ENCODE assay signal across 2 cellular contexts in the genomic region with DNA sequence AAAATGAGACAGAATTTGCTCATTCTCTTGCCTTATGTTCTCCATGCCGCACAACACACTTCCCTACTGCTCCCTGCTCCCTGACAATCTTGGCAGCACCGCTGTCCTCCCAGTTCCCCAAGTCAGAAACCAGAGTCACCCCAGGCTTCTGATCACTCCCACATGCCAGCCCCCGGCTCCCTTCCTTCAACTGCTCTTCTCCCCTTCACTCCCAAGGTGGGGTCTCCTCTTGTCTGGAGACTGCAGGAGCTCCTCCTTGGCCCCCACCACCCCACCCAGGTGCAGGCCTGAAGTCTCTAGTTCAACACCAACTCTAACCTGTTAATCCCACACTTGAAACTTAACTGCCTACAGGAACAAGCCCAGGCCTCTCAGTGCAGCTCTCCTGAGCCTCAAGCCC.
TF ChIP-seq lines count a peak whose summit lies in the region.

No MANE protein-coding gene starts in this region.

TF ChIP-seq in HEK293, 187 proteins besides CTCF, POLR2A, EP300 and RAD21:
- TF ChIP-seq ZNF600 (tag by site-specific recombination; IDR thresholded peaks at IDR 0.05) = 0 out of 2 replicates have a peak, but pooled peaks have one; percentile 43
- TF ChIP-seq ZNF248 (tag by site-specific recombination; IDR thresholded peaks at IDR 0.05) = no peak
- no peak for TF ChIP-seq ZNF239 (tag by site-specific recombination; IDR thresholded peaks at IDR 0.05)

TF ChIP-seq in H1, 55 proteins besides CTCF, POLR2A, EP300 and RAD21:
- TF ChIP-seq TEAD4 (IDR thresholded peaks at IDR 0.05; ENCODE audit: low read depth, low read length) (no peak), SAP30 (IDR thresholded peaks at IDR 0.05; ENCODE audit: insufficient read depth, insufficient replicate concordance, low read length) (no peak), RBBP5 (IDR thresholded peaks at IDR 0.05; ENCODE audit: borderline replicate concordance, low read depth, low read length) (no peak)
- TF ChIP-seq, protein P1, sequence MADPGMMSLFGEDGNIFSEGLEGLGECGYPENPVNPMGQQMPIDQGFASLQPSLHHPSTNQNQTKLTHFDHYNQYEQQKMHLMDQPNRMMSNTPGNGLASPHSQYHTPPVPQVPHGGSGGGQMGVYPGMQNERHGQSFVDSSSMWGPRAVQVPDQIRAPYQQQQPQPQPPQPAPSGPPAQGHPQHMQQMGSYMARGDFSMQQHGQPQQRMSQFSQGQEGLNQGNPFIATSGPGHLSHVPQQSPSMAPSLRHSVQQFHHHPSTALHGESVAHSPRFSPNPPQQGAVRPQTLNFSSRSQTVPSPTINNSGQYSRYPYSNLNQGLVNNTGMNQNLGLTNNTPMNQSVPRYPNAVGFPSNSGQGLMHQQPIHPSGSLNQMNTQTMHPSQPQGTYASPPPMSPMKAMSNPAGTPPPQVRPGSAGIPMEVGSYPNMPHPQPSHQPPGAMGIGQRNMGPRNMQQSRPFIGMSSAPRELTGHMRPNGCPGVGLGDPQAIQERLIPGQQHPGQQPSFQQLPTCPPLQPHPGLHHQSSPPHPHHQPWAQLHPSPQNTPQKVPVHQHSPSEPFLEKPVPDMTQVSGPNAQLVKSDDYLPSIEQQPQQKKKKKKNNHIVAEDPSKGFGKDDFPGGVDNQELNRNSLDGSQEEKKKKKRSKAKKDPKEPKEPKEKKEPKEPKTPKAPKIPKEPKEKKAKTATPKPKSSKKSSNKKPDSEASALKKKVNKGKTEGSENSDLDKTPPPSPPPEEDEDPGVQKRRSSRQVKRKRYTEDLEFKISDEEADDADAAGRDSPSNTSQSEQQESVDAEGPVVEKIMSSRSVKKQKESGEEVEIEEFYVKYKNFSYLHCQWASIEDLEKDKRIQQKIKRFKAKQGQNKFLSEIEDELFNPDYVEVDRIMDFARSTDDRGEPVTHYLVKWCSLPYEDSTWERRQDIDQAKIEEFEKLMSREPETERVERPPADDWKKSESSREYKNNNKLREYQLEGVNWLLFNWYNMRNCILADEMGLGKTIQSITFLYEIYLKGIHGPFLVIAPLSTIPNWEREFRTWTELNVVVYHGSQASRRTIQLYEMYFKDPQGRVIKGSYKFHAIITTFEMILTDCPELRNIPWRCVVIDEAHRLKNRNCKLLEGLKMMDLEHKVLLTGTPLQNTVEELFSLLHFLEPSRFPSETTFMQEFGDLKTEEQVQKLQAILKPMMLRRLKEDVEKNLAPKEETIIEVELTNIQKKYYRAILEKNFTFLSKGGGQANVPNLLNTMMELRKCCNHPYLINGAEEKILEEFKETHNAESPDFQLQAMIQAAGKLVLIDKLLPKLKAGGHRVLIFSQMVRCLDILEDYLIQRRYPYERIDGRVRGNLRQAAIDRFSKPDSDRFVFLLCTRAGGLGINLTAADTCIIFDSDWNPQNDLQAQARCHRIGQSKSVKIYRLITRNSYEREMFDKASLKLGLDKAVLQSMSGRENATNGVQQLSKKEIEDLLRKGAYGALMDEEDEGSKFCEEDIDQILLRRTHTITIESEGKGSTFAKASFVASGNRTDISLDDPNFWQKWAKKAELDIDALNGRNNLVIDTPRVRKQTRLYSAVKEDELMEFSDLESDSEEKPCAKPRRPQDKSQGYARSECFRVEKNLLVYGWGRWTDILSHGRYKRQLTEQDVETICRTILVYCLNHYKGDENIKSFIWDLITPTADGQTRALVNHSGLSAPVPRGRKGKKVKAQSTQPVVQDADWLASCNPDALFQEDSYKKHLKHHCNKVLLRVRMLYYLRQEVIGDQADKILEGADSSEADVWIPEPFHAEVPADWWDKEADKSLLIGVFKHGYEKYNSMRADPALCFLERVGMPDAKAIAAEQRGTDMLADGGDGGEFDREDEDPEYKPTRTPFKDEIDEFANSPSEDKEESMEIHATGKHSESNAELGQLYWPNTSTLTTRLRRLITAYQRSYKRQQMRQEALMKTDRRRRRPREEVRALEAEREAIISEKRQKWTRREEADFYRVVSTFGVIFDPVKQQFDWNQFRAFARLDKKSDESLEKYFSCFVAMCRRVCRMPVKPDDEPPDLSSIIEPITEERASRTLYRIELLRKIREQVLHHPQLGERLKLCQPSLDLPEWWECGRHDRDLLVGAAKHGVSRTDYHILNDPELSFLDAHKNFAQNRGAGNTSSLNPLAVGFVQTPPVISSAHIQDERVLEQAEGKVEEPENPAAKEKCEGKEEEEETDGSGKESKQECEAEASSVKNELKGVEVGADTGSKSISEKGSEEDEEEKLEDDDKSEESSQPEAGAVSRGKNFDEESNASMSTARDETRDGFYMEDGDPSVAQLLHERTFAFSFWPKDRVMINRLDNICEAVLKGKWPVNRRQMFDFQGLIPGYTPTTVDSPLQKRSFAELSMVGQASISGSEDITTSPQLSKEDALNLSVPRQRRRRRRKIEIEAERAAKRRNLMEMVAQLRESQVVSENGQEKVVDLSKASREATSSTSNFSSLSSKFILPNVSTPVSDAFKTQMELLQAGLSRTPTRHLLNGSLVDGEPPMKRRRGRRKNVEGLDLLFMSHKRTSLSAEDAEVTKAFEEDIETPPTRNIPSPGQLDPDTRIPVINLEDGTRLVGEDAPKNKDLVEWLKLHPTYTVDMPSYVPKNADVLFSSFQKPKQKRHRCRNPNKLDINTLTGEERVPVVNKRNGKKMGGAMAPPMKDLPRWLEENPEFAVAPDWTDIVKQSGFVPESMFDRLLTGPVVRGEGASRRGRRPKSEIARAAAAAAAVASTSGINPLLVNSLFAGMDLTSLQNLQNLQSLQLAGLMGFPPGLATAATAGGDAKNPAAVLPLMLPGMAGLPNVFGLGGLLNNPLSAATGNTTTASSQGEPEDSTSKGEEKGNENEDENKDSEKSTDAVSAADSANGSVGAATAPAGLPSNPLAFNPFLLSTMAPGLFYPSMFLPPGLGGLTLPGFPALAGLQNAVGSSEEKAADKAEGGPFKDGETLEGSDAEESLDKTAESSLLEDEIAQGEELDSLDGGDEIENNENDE (IDR thresholded peaks at IDR 0.05; ENCODE audit: insufficient replicate concordance, low read length) = no peak
